ENCODE assay signal across 25 cellular contexts in genomic region chr7:22874904-22875303, GRCh38.
"Had no signal": no experiment of that assay in that cellular context is flagged by ENCODE, and none has a peak within 500 bp of the region (broad histone marks: within the 10 kb centered on the region; RNA-seq: fewer than 3 reads in every experiment).

No MANE protein-coding gene starts in this region.

- H3K4me2 ChIP-seq: smooth muscle cell had no signal

- DNase-seq: immature natural killer cell; kidney; left colon; left lung; mesendoderm; naive B cell; natural killer cell; nephron progenitor cell; nucleus accumbens; right lobe of liver; stimulated activated CD4-positive, alpha-beta T cell treated with anti-CD3 and anti-CD28 coated beads, Interleukin-1b, Interleukin-23, amount 100 ng/mL, for 48 hours; stimulated activated CD4-positive, alpha-beta T cell treated with anti-CD3 and anti-CD28 coated beads, Interleukin-2, amount 100 ng/mL, for 48 hours; stimulated activated CD4-positive, alpha-beta T cell treated with anti-CD3 and anti-CD28 coated beads, Interleukin-4, amount 100 ng/mL, for 4 hours; stimulated activated CD8-positive, alpha-beta memory T cell treated with anti-CD3 and anti-CD28 coated beads, Interleukin-4, amount 100 ng/mL, for 48 hours; stimulated activated naive CD4-positive, alpha-beta T cell treated with Interleukin-2 at 50 U/mL for 16 hours; stimulated activated naive CD8-positive, alpha-beta T cell treated with anti-CD3 and anti-CD28 coated beads, Interleukin-15, amount 100 ng/mL, for 72 hours; substantia nigra; uterus had no signal

- H3K4me3 ChIP-seq: left lung, lung, pancreas, prostate gland, right lobe of liver, smooth muscle cell, tibial nerve, uterus had no signal

- H3K36me3 ChIP-seq: left lung, pancreas, prostate gland, right lobe of liver, uterus had no signal

- ATAC-seq: left colon; left lung; natural killer cell; pancreas; right lobe of liver; stimulated activated memory B cell treated with anti-CD40 and anti-IgM and Interleukin-4, amounts not matched to agents 10 μg/mL and 1 μg/mL and 100 μg/mL, for 72 hours; stimulated activated naive CD8-positive, alpha-beta T cell treated with anti-CD3 and anti-CD28 coated beads, Interleukin-15, amount 100 ng/mL, for 72 hours had no signal

- H3K4me1 ChIP-seq: left lung, pancreas, prostate gland, right lobe of liver, tibial nerve, uterus had no signal

- H3K9me3 ChIP-seq: left lung, pancreas, prostate gland, right lobe of liver, tibial nerve, uterus had no signal

- H3K27me3 ChIP-seq: left lung, pancreas, right lobe of liver, tibial nerve, uterus had no signal

- FAIRE-seq: islet of Langerhans, kidney, pancreas had no signal

- H3K27ac ChIP-seq: left lung, pancreas, prostate gland, right lobe of liver, tibial nerve, uterus had no signal
